9 cellular contexts compared by ENCODE assay signal in the genomic region with DNA sequence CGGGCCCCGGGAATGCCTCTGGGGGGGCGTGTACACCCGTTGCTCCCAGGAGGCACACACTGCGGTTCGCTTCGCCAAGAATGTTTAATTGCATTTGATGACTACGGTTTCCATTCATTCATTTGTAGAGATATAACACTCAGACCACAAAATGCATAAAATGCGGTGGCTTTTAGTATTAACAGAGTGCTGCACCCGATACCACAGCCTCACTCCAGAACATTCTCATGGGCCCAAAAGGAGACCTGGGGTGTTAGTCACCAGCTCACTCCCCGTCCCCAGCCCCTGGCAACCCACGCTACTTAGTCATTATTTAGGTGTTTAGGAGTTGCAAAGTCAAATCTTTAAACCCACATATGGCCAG. TPM values are rescaled to one million over a fixed set of nuclear protein-coding genes. Genes with fewer than 3 reads are reported as not detected.
DNase-seq lines count a peak whose midpoint lies in the region; ATAC-seq and TF ChIP-seq lines count a peak whose summit lies in the region.
"Had no signal": no experiment of that assay in that cellular context is flagged by ENCODE, and none has a peak within 500 bp of the region (broad histone marks: within the 10 kb centered on the region; RNA-seq: fewer than 3 reads in every experiment).

No MANE protein-coding gene starts in this region.

- no peak for DNase-seq in heart left ventricle
- no peak for DNase-seq in right atrium auricular region (ENCODE audit: low spot score)
- peak; percentile 80 to 87 for DNase-seq in activated T-cell treated with anti-CD3 and anti-CD28 coated beads, Interleukin-2, amount 50 U/mL, for 72 hours
- peak; percentile 76 for DNase-seq in kidney epithelial cell (ENCODE audit: low read depth)
- no peak for DNase-seq in upper lobe of left lung
- no peak for DNase-seq in medulla oblongata (ENCODE audit: extremely low spot score)
- DNase-seq in ureter (ENCODE audit: low spot score): no peak

- no peak for TF ChIP-seq CTCF in heart left ventricle (IDR thresholded peaks at IDR 0.05)
- no peak for TF ChIP-seq CTCF in right atrium auricular region (IDR thresholded peaks at IDR 0.05)
- TF ChIP-seq CTCF in kidney epithelial cell (IDR thresholded peaks at IDR 0.05; ENCODE audit: insufficient read depth, low read length, poor library complexity, severe bottlenecking): no peak
- no peak for TF ChIP-seq CTCF in upper lobe of left lung (IDR thresholded peaks at IDR 0.05)

- H3K27ac Mint-ChIP-seq in activated T-cell treated with anti-CD3 and anti-CD28 coated beads, Interleukin-2, amount 50 U/mL, for 72 hours: peak overlapping the region; percentile 66

- ATAC-seq in heart left ventricle: no peak
- ATAC-seq in activated T-cell treated with anti-CD3 and anti-CD28 coated beads, Interleukin-2, amount 50 U/mL, for 72 hours (replicated peaks in 1 of 2): peak; percentile 88 to 89
- no peak for ATAC-seq in upper lobe of left lung (ENCODE audit: low FRiP score in 2 of 2)
- no peak for ATAC-seq in GM19463 (IDR thresholded peaks at IDR 0.05; ENCODE audit: unreplicated experiment)

- H3K9me3 ChIP-seq in heart left ventricle: no peaks in the 10 kb centered on the region
- H3K9me3 ChIP-seq in right atrium auricular region: no peaks in the 10 kb centered on the region
- no peaks in the 10 kb centered on the region for H3K9me3 ChIP-seq in upper lobe of left lung

- WGBS in heart left ventricle, 4 donors: 55 to 70% (median 59%) methylated on average over 11 to 12 of the region's 12 CpGs
- WGBS in upper lobe of left lung, 2 donors: 73 to 77% methylated on average over 12 of the region's 12 CpGs

- H3K36me3 ChIP-seq in heart left ventricle (no peaks in the 10 kb centered on the region), right atrium auricular region (no peaks in the 10 kb centered on the region), kidney epithelial cell (ENCODE audit: control insufficient read depth, insufficient read depth, low read length) (peaks cover 1% of the 10 kb centered on the region), upper lobe of left lung (no peaks in the 10 kb centered on the region)

- H3K4me1 Mint-ChIP-seq in activated T-cell treated with anti-CD3 and anti-CD28 coated beads, Interleukin-2, amount 50 U/mL, for 72 hours (ENCODE audit: low read depth): peaks cover 25% of the 10 kb centered on the region

- no peaks in the 10 kb centered on the region for H3K9me3 Mint-ChIP-seq in activated T-cell treated with anti-CD3 and anti-CD28 coated beads, Interleukin-2, amount 50 U/mL, for 72 hours

- H3K4me3 ChIP-seq in heart left ventricle (peak overlapping the region in 2 of 12 donors; percentile 31 to 53), right atrium auricular region (no peak overlapping the region), kidney epithelial cell (ENCODE audit: low read depth, low read length) (no peak overlapping the region), upper lobe of left lung (peak overlapping the region in 2 of 4 donors; percentile 29 to 45)

- no peak for TF ChIP-seq POLR2A in heart left ventricle (IDR thresholded peaks at IDR 0.05)
- no peak for TF ChIP-seq POLR2A in upper lobe of left lung (IDR thresholded peaks at IDR 0.05)

- H3K27me3 ChIP-seq in heart left ventricle (peaks cover 0 to 3% (median 0%) of the 10 kb centered on the region in 9 donors), right atrium auricular region (no peaks in the 10 kb centered on the region), kidney epithelial cell (ENCODE audit: control insufficient read depth, insufficient read depth, low read length) (peaks cover 4% of the 10 kb centered on the region), upper lobe of left lung (peaks cover 0 to 6% (median 0%) of the 10 kb centered on the region in 4 donors)

- peaks cover 0 to 33% (median 13%) of the 10 kb centered on the region in 12 donors for H3K4me1 ChIP-seq in heart left ventricle
- peaks cover 0 to 3% of the 10 kb centered on the region in 2 donors for H3K4me1 ChIP-seq in right atrium auricular region
- peaks cover 25 to 43% (median 40%) of the 10 kb centered on the region in 4 donors for H3K4me1 ChIP-seq in upper lobe of left lung

- no peak for TF ChIP-seq EP300 in upper lobe of left lung (IDR thresholded peaks at IDR 0.05)

- H3K27me3 Mint-ChIP-seq in activated T-cell treated with anti-CD3 and anti-CD28 coated beads, Interleukin-2, amount 50 U/mL, for 72 hours (ENCODE audit: low read depth): no peaks in the 10 kb centered on the region

- intact Hi-C loops in heart left ventricle (cut with DNase I): no loop called here

- H3K27ac ChIP-seq in heart left ventricle (peak overlapping the region in 7 of 12 donors; percentile 41 to 81 (median 60)), right atrium auricular region (no peak overlapping the region), upper lobe of left lung (peak overlapping the region; percentile 74 to 85 (median 78))

- peak overlapping the region; percentile 84 to 90 for H3K4me3 Mint-ChIP-seq in activated T-cell treated with anti-CD3 and anti-CD28 coated beads, Interleukin-2, amount 50 U/mL, for 72 hours

- H3K36me3 Mint-ChIP-seq in activated T-cell treated with anti-CD3 and anti-CD28 coated beads, Interleukin-2, amount 50 U/mL, for 72 hours (ENCODE audit: insufficient read depth in 2 of 2): peaks cover 0 to 2% of the 10 kb centered on the region in 2 donors
- H3K36me3 Mint-ChIP-seq: CD14-positive monocyte had no signal

RNA-seq across cellular contexts. Expression of gene HCN2, which starts 21.8 kb away (rescaled TPM):
- total RNA-seq in heart left ventricle: 10 to 100 TPM in 7 of 9 donors, 1 to 10 TPM in 2; 4.1 to 27.4 (median 15.4) TPM
- polyA plus RNA-seq in heart left ventricle: 10 to 100 TPM in 1 of 2 donors, 1 to 10 TPM in 1; 4.8 to 22.4 TPM
- total RNA-seq in right atrium auricular region: 10 to 100 TPM in 1 of 2 donors, 1 to 10 TPM in 1; 1.4 to 11.1 TPM
- 1 to 10 TPM in 1 of 2 donors, under 1 TPM in 1; 0.81 to 1.1 TPM for total RNA-seq in activated T-cell treated with anti-CD3 and anti-CD28 coated beads, Interleukin-2, amount 50 U/mL, for 72 hours
- 0.13 and 0.48 TPM in 2 replicates for total RNA-seq in kidney epithelial cell
- total RNA-seq in upper lobe of left lung: under 1 TPM in 3 of 6 donors, not detected in 3; 0.46 to 0.47 (median 0.46) TPM
- not detected for total RNA-seq in ureter
- polyA plus RNA-seq: CD14-positive monocyte had no signal

RNA-seq across cellular contexts. Expression of gene POLRMT, which starts 21.8 kb away (rescaled TPM):
- total RNA-seq in heart left ventricle (10 to 100 TPM; 32.0 to 78.0 (median 41.5) TPM), right atrium auricular region (10 to 100 TPM; 24.5 to 30.4 TPM), kidney epithelial cell (47.6 and 50.0 TPM in 2 replicates), upper lobe of left lung (10 to 100 TPM; 26.7 to 86.5 (median 50.9) TPM), ureter (56.4 TPM)
- 10 to 100 TPM; 38.8 to 75.2 TPM for polyA plus RNA-seq in heart left ventricle
- total RNA-seq in activated T-cell treated with anti-CD3 and anti-CD28 coated beads, Interleukin-2, amount 50 U/mL, for 72 hours: 10 to 100 TPM; 62.7 to 79.0 TPM

RNA-seq across cellular contexts. Expression of gene FGF22, which starts 28.2 kb away (rescaled TPM):
- under 1 TPM in 3 of 9 donors, not detected in 6; 0.16 to 0.36 (median 0.20) TPM for total RNA-seq in heart left ventricle
- polyA plus RNA-seq in heart left ventricle: under 1 TPM; 0.07 to 0.11 TPM
- total RNA-seq in right atrium auricular region: under 1 TPM; 0.35 to 0.37 TPM
- not detected for total RNA-seq in activated T-cell treated with anti-CD3 and anti-CD28 coated beads, Interleukin-2, amount 50 U/mL, for 72 hours
- total RNA-seq in kidney epithelial cell: not detected in 2 replicates
- 1 to 10 TPM in 3 of 6 donors, under 1 TPM in 2, not detected in 1; 0.40 to 6.3 (median 1.2) TPM for total RNA-seq in upper lobe of left lung
- 0.29 TPM for total RNA-seq in ureter
- polyA plus RNA-seq: CD14-positive monocyte had no signal

RNA-seq across cellular contexts. Expression of gene BSG, which starts 39.1 kb away (rescaled TPM):
- total RNA-seq in heart left ventricle (1,000 to 10,000 TPM; 1,160 to 2,590 (median 1,462) TPM), right atrium auricular region (1,000 to 10,000 TPM; 1,033 to 1,569 TPM), kidney epithelial cell (838 and 979 TPM in 2 replicates), upper lobe of left lung (100 to 1,000 TPM; 222 to 429 (median 387) TPM), ureter (273 TPM)
- polyA plus RNA-seq in heart left ventricle: 1,000 to 10,000 TPM in 1 of 2 donors, 100 to 1,000 TPM in 1; 727 to 2,989 TPM
- 100 to 1,000 TPM; 144 to 162 TPM for total RNA-seq in activated T-cell treated with anti-CD3 and anti-CD28 coated beads, Interleukin-2, amount 50 U/mL, for 72 hours

RNA-seq across cellular contexts. Expression of gene RNF126, which starts 51.5 kb away (rescaled TPM):
- total RNA-seq in heart left ventricle: 100 to 1,000 TPM in 1 of 9 donors, 10 to 100 TPM in 8; 21.6 to 105 (median 29.4) TPM
- polyA plus RNA-seq in heart left ventricle: 10 to 100 TPM; 23.5 to 45.2 TPM
- 10 to 100 TPM; 53.3 to 68.5 TPM for total RNA-seq in right atrium auricular region
- 10 to 100 TPM; 72.8 to 91.8 TPM for total RNA-seq in activated T-cell treated with anti-CD3 and anti-CD28 coated beads, Interleukin-2, amount 50 U/mL, for 72 hours
- total RNA-seq in kidney epithelial cell: 77.6 and 107 TPM in 2 replicates
- total RNA-seq in upper lobe of left lung: 100 to 1,000 TPM in 1 of 6 donors, 10 to 100 TPM in 5; 36.7 to 106 (median 66.3) TPM
- 54.5 TPM for total RNA-seq in ureter

Comparison
In these comparisons a context has a peak if more than half of its experiments do, and no peak if none do; other contexts are left out.
1. H3K27ac ChIP-seq: peak in heart left ventricle (7 of 12) and upper lobe of left lung (4 of 4); none in right atrium auricular region (0 of 2).
2. ATAC-seq: peak in activated T-cell treated with anti-CD3 and anti-CD28 coated beads, Interleukin-2, amount 50 U/mL, for 72 hours (2 of 2); none in heart left ventricle (0 of 4), upper lobe of left lung (0 of 2) and GM19463 (single experiment).
3. DNase-seq: peak in activated T-cell treated with anti-CD3 and anti-CD28 coated beads, Interleukin-2, amount 50 U/mL, for 72 hours (2 of 2) and kidney epithelial cell (single experiment); none in heart left ventricle (0 of 5), right atrium auricular region (single experiment), upper lobe of left lung (0 of 2), medulla oblongata (single experiment) and ureter (single experiment).